14 cellular contexts compared by ENCODE assay signal in the genomic region with DNA sequence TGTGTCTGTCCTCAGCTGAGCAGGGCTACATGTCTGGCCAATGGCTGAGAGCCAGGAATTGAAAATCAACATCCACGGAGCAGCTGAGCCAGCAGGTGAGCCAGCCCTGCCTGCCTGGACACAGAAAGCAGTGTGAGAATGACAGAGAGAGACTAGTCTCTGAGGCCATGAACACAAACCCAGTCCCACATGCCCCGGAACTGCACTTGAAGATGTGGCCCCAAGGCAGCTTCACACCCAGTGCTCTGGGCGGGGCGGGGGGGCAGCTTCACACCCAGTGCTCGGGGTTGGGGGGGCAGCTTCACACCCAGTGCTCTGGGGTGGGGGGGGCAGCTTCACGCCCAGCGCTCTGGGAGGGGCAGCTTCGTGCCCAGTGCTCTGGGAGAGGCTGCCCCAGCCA. TPM values are rescaled to one million over a fixed set of nuclear protein-coding genes. Genes with fewer than 3 reads are reported as not detected.
A peak's percentile ranks its signal among the peaks of the same experiment; 100 is the strongest.
DNase-seq lines count a peak whose midpoint lies in the region; FAIRE-seq and TF ChIP-seq lines count a peak whose summit lies in the region.
"Had no signal": no experiment of that assay in that cellular context is flagged by ENCODE, and none has a peak within 500 bp of the region (broad histone marks: within the 10 kb centered on the region; RNA-seq: fewer than 3 reads in every experiment).

No MANE protein-coding gene starts in this region.

- peaks cover 8 to 30% (median 18%) of the 10 kb centered on the region in 5 experiments for H3K9me3 Mint-ChIP-seq in brain
- peaks cover 22% of the 10 kb centered on the region for H3K9me3 Mint-ChIP-seq in neural progenitor cell
- H3K9me3 Mint-ChIP-seq in nephron progenitor cell = peaks cover 32% of the 10 kb centered on the region
- H3K9me3 Mint-ChIP-seq in activated naive CD4-positive, alpha-beta T cell treated with anti-CD3 and anti-CD28 coated beads, Interleukin-2, amount 10 ng/mL, durations not matched to agents 7 days and 5 days = peaks cover 8% of the 10 kb centered on the region

- H3K4me1 ChIP-seq in HEK293 (ENCODE audit: control insufficient read depth, insufficient read depth, low read length) = peaks cover 9% of the 10 kb centered on the region; the same call in 1 of the 2 replicates
- peaks cover 13% of the 10 kb centered on the region for H3K4me1 ChIP-seq in neural progenitor cell
- H3K4me1 ChIP-seq: BE2C had no signal

- H3K79me2 ChIP-seq in neural progenitor cell (ENCODE audit: low read depth) = no peaks in the 10 kb centered on the region

- POLR2A ChIA-PET in HEK293 (lab: Yijun Ruan, JAX) = interaction anchor here (0.6 kb wide), 1 partner anchor 226 kb away, joined by 3 read pairs; no protein-coding TSS in a partner anchor

- H2AFZ ChIP-seq in neural progenitor cell (replicated peaks) = no peak overlapping the region

- H3K27me3 ChIP-seq in neural progenitor cell = peaks cover 4% of the 10 kb centered on the region
- H3K27me3 ChIP-seq: BE2C had no signal

- H3K27ac Mint-ChIP-seq in brain (peak overlapping the region in 4 of 5 experiments; percentile 44 to 69 (median 63)), neural progenitor cell (peak overlapping the region; percentile 14), nephron progenitor cell (no peak overlapping the region)
- no peak overlapping the region for H3K27ac Mint-ChIP-seq in activated naive CD4-positive, alpha-beta T cell treated with anti-CD3 and anti-CD28 coated beads, Interleukin-2, amount 10 ng/mL, durations not matched to agents 7 days and 5 days
- H3K27ac Mint-ChIP-seq: activated B cell treated with CpG ODN at 0.5 μM for 24 hours had no signal

- H3K27me3 Mint-ChIP-seq in brain (peaks cover 3% of the 10 kb centered on the region), neural progenitor cell (ENCODE audit: insufficient read depth, low read depth) (peaks cover 9% of the 10 kb centered on the region), nephron progenitor cell (ENCODE audit: low read depth, poor library complexity) (no peaks in the 10 kb centered on the region)
- peaks cover 63% of the 10 kb centered on the region for H3K27me3 Mint-ChIP-seq in activated naive CD4-positive, alpha-beta T cell treated with anti-CD3 and anti-CD28 coated beads, Interleukin-2, amount 10 ng/mL, durations not matched to agents 7 days and 5 days

- H3K4me1 Mint-ChIP-seq in brain (peaks cover 19% of the 10 kb centered on the region), neural progenitor cell (peaks cover 26% of the 10 kb centered on the region), nephron progenitor cell (peaks cover 44% of the 10 kb centered on the region)
- H3K4me1 Mint-ChIP-seq in activated naive CD4-positive, alpha-beta T cell treated with anti-CD3 and anti-CD28 coated beads, Interleukin-2, amount 10 ng/mL, durations not matched to agents 7 days and 5 days = peaks cover 24% of the 10 kb centered on the region

- peaks cover 17% of the 10 kb centered on the region for H3F3A ChIP-seq in neural progenitor cell (ENCODE audit: low read depth)

- H3K36me3 Mint-ChIP-seq in brain (peaks cover 34% of the 10 kb centered on the region), neural progenitor cell (peaks cover 38% of the 10 kb centered on the region), nephron progenitor cell (ENCODE audit: low read depth) (peaks cover 35% of the 10 kb centered on the region)
- no peaks in the 10 kb centered on the region for H3K36me3 Mint-ChIP-seq in activated naive CD4-positive, alpha-beta T cell treated with anti-CD3 and anti-CD28 coated beads, Interleukin-2, amount 10 ng/mL, durations not matched to agents 7 days and 5 days

- peak; percentile 46 for DNase-seq in COR-L47 (lab: John Stamatoyannopoulos, UW)
- no peak for DNase-seq in neural progenitor cell (ENCODE audit: low spot score)
- DNase-seq in nephron progenitor cell = no peak
- no peak for DNase-seq in GM19239 (ENCODE audit: insufficient read length, low spot score)
- no peak for DNase-seq in iPS-NIHi7 (ENCODE audit: extremely low spot score)
- DNase-seq in activated naive CD4-positive, alpha-beta T cell treated with anti-CD3 and anti-CD28 coated beads, Interleukin-2, amount 10 ng/mL, durations not matched to agents 7 days and 5 days = no peak
- DNase-seq: activated B cell treated with CpG ODN at 0.5 μM for 24 hours; activated naive CD4-positive, alpha-beta T cell; BE2C; glutamatergic neuron; SIG-M5 had no signal

- no peak overlapping the region for H3K4me2 ChIP-seq in neural progenitor cell

- no peak overlapping the region for H3K9ac ChIP-seq in neural progenitor cell

- no peak for FAIRE-seq in GM19239 (lab: Jason Lieb, UNC)

- CTCF ChIA-PET in HEK293 (lab: Yijun Ruan, JAX) = interaction anchor here (0.5 kb wide), 2 partner anchors 12 to 58 kb away, joined by 4 to 6 read pairs; no protein-coding TSS in a partner anchor
- CTCF ChIA-PET in activated naive CD4-positive, alpha-beta T cell treated with anti-CD3 and anti-CD28 coated beads, Interleukin-2, amount 10 ng/mL, durations not matched to agents 7 days and 5 days (lab: Charles Lee) = no interaction called here

- peaks cover 14% of the 10 kb centered on the region for H4K20me1 ChIP-seq in neural progenitor cell (ENCODE audit: low read depth)

- H3K36me3 ChIP-seq in HEK293 (ENCODE audit: control insufficient read depth in 2 of 2, insufficient read depth in 1 of 2, low read length in 2 of 2) (peaks cover 10 to 26% of the 10 kb centered on the region in 2 experiments; a peak in 2 of 3 replicates), neural progenitor cell (peaks cover 6% of the 10 kb centered on the region)
- H3K36me3 ChIP-seq: BE2C, tibial nerve had no signal

- H3K9me3 ChIP-seq in HEK293 (ENCODE audit: control insufficient read depth, insufficient read depth, low read depth, low read length) (no peaks in the 10 kb centered on the region), neural progenitor cell (ENCODE audit: low read depth) (peaks cover 5% of the 10 kb centered on the region)
- H3K9me3 ChIP-seq: BE2C had no signal

- no peak overlapping the region for H3K4me3 Mint-ChIP-seq in brain
- no peak overlapping the region for H3K4me3 Mint-ChIP-seq in neural progenitor cell
- no peak overlapping the region for H3K4me3 Mint-ChIP-seq in nephron progenitor cell
- no peak overlapping the region for H3K4me3 Mint-ChIP-seq in activated naive CD4-positive, alpha-beta T cell treated with anti-CD3 and anti-CD28 coated beads, Interleukin-2, amount 10 ng/mL, durations not matched to agents 7 days and 5 days
- H3K4me3 Mint-ChIP-seq: activated B cell treated with CpG ODN at 0.5 μM for 24 hours had no signal

- TF ChIP-seq CTCF in HEK293 (tag by site-specific recombination; IDR thresholded peaks at IDR 0.05) = no peak
- no peak for TF ChIP-seq CTCF in brain (conservative IDR thresholded peaks at IDR 0.05)
- no peak for TF ChIP-seq CTCF in neural progenitor cell (IDR thresholded peaks at IDR 0.05)
- TF ChIP-seq CTCF in nephron progenitor cell (IDR thresholded peaks at IDR 0.05) = no peak

- H3K4me3 ChIP-seq in HEK293 (ENCODE audit: low read depth, low read length) (no peak overlapping the region), neural progenitor cell (no peak overlapping the region)
- H3K4me3 ChIP-seq: tibial nerve had no signal

- H3K27ac ChIP-seq in HEK293 (ENCODE audit: extremely low read depth, low read depth, low read length) (no peak overlapping the region), neural progenitor cell (no peak overlapping the region)
- H3K27ac ChIP-seq: tibial nerve had no signal

TF ChIP-seq in HEK293, 187 proteins besides CTCF, POLR2A, EP300 and RAD21:
- TF ChIP-seq YY1 (tag by site-specific recombination; IDR thresholded peaks at IDR 0.05) = no peak
- TF ChIP-seq, protein P1, sequence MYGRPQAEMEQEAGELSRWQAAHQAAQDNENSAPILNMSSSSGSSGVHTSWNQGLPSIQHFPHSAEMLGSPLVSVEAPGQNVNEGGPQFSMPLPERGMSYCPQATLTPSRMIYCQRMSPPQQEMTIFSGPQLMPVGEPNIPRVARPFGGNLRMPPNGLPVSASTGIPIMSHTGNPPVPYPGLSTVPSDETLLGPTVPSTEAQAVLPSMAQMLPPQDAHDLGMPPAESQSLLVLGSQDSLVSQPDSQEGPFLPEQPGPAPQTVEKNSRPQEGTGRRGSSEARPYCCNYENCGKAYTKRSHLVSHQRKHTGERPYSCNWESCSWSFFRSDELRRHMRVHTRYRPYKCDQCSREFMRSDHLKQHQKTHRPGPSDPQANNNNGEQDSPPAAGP (tag by site-specific recombination; IDR thresholded peaks at IDR 0.05) = 0 out of 2 replicates have a peak, but pooled peaks have one; percentile 19

RNA-seq across cellular contexts. Expression of a gene that starts 37.7 kb away (rescaled TPM):
- polyA plus RNA-seq in brain (ENCODE audit: insufficient read depth, low read depth, low replicate concordance) = 28.2 TPM
- total RNA-seq in neural progenitor cell (ENCODE audit: low replicate concordance) = 66.9 and 70.1 TPM in 2 replicates

Comparison
In these comparisons a context has a peak if more than half of its experiments do, and no peak if none do; other contexts are left out.
1. H3K27ac Mint-ChIP-seq: peak in brain (4 of 5) and neural progenitor cell (single experiment); none in nephron progenitor cell (single experiment) and activated naive CD4-positive, alpha-beta T cell treated with anti-CD3 and anti-CD28 coated beads, Interleukin-2, amount 10 ng/mL, durations not matched to agents 7 days and 5 days (single experiment).